1 cellular context compared by ENCODE assay signal in genomic region chr6:30541515-30542403, GRCh38.
TF ChIP-seq lines count a peak whose summit lies in the region.

No MANE protein-coding gene starts in this region.

TF ChIP-seq in HEK293, 187 proteins besides CTCF, POLR2A, EP300 and RAD21 (continued from another document):
- TF ChIP-seq INSM2 (tag by site-specific recombination; IDR thresholded peaks at IDR 0.05) (no peak), ZIC2 (tag by site-specific recombination; IDR thresholded peaks at IDR 0.05) (no peak), EGR2 (tag by site-specific recombination; IDR thresholded peaks at IDR 0.05; ENCODE audit: low read depth) (peak; percentile 24; the same call in 1 of the 2 replicates), ZNF521 (tag by site-specific recombination; IDR thresholded peaks at IDR 0.05) (no peak), ZNF701 (tag by site-specific recombination; IDR thresholded peaks at IDR 0.05) (no peak), AEBP2 (tag by site-specific recombination; IDR thresholded peaks at IDR 0.05; ENCODE audit: borderline replicate concordance) (no peak), SCRT2 (tag by site-specific recombination; IDR thresholded peaks at IDR 0.05) (peak; percentile 39; the same call in 1 of the 2 replicates), WT1 (tag by site-specific recombination; IDR thresholded peaks at IDR 0.05) (no peak), ZNF169 (tag by site-specific recombination; IDR thresholded peaks at IDR 0.05) (no peak), ELK4 (IDR thresholded peaks at IDR 0.05; ENCODE audit: borderline replicate concordance, low read depth, low read length) (no peak), ZNF639 (tag by site-specific recombination; IDR thresholded peaks at IDR 0.05) (no peak), ZNF561 (tag by site-specific recombination; IDR thresholded peaks at IDR 0.05; ENCODE audit: borderline replicate concordance) (no peak), ZNF510 (tag by site-specific recombination; IDR thresholded peaks at IDR 0.05; ENCODE audit: insufficient replicate concordance) (no peak), ZNF292 (tag by site-specific recombination; IDR thresholded peaks at IDR 0.05; ENCODE audit: borderline replicate concordance, low read depth) (no peak), ZNF175 (tag by site-specific recombination; IDR thresholded peaks at IDR 0.05) (no peak), ZNF610 (tag by site-specific recombination; IDR thresholded peaks at IDR 0.05; ENCODE audit: borderline replicate concordance) (no peak), OVOL3 (tag by site-specific recombination; IDR thresholded peaks at IDR 0.05) (no peak), ZNF26 (tag by site-specific recombination; IDR thresholded peaks at IDR 0.05) (no peak), ZNF707 (tag by site-specific recombination; IDR thresholded peaks at IDR 0.05) (no peak), ZFHX2 (tag by site-specific recombination; conservative IDR thresholded peaks at IDR 0.05) (peak; percentile 46), ZNF362 (tag by site-specific recombination; IDR thresholded peaks at IDR 0.05) (no peak), ZFP69B (tag by site-specific recombination; IDR thresholded peaks at IDR 0.05) (no peak), HOXD13 (CRISPR knock-in tag; IDR thresholded peaks at IDR 0.05; ENCODE audit: borderline replicate concordance) (no peak), ZNF830 (tag by site-specific recombination; IDR thresholded peaks at IDR 0.05; ENCODE audit: low read depth) (no peak), ZNF239 (tag by site-specific recombination; IDR thresholded peaks at IDR 0.05) (no peak), MYNN (tag by site-specific recombination; IDR thresholded peaks at IDR 0.05; ENCODE audit: borderline replicate concordance) (no peak), BCL11B (tag by site-specific recombination; IDR thresholded peaks at IDR 0.05; ENCODE audit: low read depth) (no peak), ZNF558 (tag by site-specific recombination; IDR thresholded peaks at IDR 0.05) (no peak), ZBTB17 (tag by site-specific recombination; IDR thresholded peaks at IDR 0.05) (peak; percentile 30; the same call in 1 of the 2 replicates), ZNF2 (tag by site-specific recombination; IDR thresholded peaks at IDR 0.05) (peak; percentile 95), ZNF621 (tag by site-specific recombination; IDR thresholded peaks at IDR 0.05) (no peak), ZXDB (tag by site-specific recombination; IDR thresholded peaks at IDR 0.05) (no peak), ZNF585B (tag by site-specific recombination; IDR thresholded peaks at IDR 0.05) (no peak), GFI1B (tag by site-specific recombination; IDR thresholded peaks at IDR 0.05) (no peak), PRDM4 (tag by site-specific recombination; IDR thresholded peaks at IDR 0.05) (no peak), ZNF530 (tag by site-specific recombination; IDR thresholded peaks at IDR 0.05; ENCODE audit: low read depth) (no peak), ZNF202 (tag by site-specific recombination; IDR thresholded peaks at IDR 0.05; ENCODE audit: borderline replicate concordance) (no peak), ZNF324 (tag by site-specific recombination; IDR thresholded peaks at IDR 0.05) (0 out of 2 replicates have a peak, but pooled peaks have one; percentile 17), ZNF664 (tag by site-specific recombination; IDR thresholded peaks at IDR 0.05) (no peak), ZBTB21 (tag by site-specific recombination; IDR thresholded peaks at IDR 0.05) (no peak), ZNF132 (tag by site-specific recombination; IDR thresholded peaks at IDR 0.05; ENCODE audit: borderline replicate concordance) (no peak), SETDB1 (IDR thresholded peaks at IDR 0.05; ENCODE audit: insufficient read length, low read length) (no peak), ZFP37 (tag by site-specific recombination; IDR thresholded peaks at IDR 0.05) (no peak), ZNF16 (tag by site-specific recombination; IDR thresholded peaks at IDR 0.05; ENCODE audit: low read depth) (no peak), YY2 (tag by site-specific recombination; IDR thresholded peaks at IDR 0.05) (no peak), RBAK (tag by site-specific recombination; IDR thresholded peaks at IDR 0.05) (no peak), ZNF211 (tag by site-specific recombination; IDR thresholded peaks at IDR 0.05; ENCODE audit: low read depth) (no peak), HOXA7 (CRISPR knock-in tag; IDR thresholded peaks at IDR 0.05; ENCODE audit: borderline replicate concordance) (no peak), ZNF600 (tag by site-specific recombination; IDR thresholded peaks at IDR 0.05) (no peak), ZNF133 (tag by site-specific recombination; IDR thresholded peaks at IDR 0.05) (no peak), ZNF843 (tag by site-specific recombination; IDR thresholded peaks at IDR 0.05) (no peak), ZNF660 (tag by site-specific recombination; IDR thresholded peaks at IDR 0.05) (peak; percentile 85), ZNF248 (tag by site-specific recombination; IDR thresholded peaks at IDR 0.05) (no peak), ZNF157 (tag by site-specific recombination; IDR thresholded peaks at IDR 0.05) (peak; percentile 13; the same call in 1 of the 2 replicates), SALL2 (tag by site-specific recombination; IDR thresholded peaks at IDR 0.05; ENCODE audit: borderline replicate concordance) (no peak), KLF17 (tag by site-specific recombination; IDR thresholded peaks at IDR 0.05) (no peak), ZFP41 (tag by site-specific recombination; IDR thresholded peaks at IDR 0.05; ENCODE audit: borderline replicate concordance) (no peak), ZNF114 (tag by site-specific recombination; IDR thresholded peaks at IDR 0.05) (no peak), ZNF473 (tag by site-specific recombination; IDR thresholded peaks at IDR 0.05) (no peak), ZNF184 (tag by site-specific recombination; IDR thresholded peaks at IDR 0.05) (no peak), ZNF501 (tag by site-specific recombination; IDR thresholded peaks at IDR 0.05) (no peak), KLF10 (tag by site-specific recombination; IDR thresholded peaks at IDR 0.05) (peak; percentile 56)
